In the genomic region with DNA sequence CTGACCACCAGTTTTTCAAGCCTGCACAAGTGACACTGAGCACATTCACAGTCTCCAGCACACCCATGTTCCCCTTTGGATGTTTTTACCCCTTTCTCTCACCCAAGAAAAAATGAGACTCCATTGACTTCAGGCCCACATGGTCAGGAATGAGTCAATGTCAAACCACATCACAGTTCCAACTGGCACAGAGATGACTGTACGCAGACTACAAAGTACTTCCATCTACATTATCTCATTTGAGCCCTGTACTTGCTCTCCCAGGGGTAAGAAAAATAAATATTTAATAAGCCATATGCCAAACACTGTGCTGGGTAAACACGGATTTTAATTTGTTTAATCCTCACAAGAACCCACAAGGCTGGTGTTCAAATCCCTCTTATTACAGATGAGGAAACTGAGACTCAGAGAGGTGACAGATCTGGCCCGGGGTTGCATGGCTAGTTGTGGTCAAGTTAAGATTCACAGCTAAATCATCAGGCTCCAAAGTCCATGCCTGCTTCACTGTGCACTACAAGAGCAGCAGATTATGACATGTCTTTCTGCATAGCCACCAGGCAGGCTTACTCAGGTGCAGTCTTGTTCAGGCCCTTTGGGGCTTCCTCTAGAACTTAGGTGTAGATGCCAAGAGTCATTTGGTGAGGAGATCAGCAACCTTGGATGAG, we compare ENCODE assay signal across 8 cellular contexts.
A peak's percentile ranks its signal among the peaks of the same experiment; 100 is the strongest.
DNase-seq lines count a peak whose midpoint lies in the region; ATAC-seq, FAIRE-seq and TF ChIP-seq lines count a peak whose summit lies in the region.

No MANE protein-coding gene starts in this region.

- TF ChIP-seq POLR2A in lower leg skin (IDR thresholded peaks at IDR 0.05): no peak

- TF ChIP-seq CTCF in GM13977 (IDR thresholded peaks at IDR 0.05; ENCODE audit: extremely low read depth, insufficient read depth, missing control alignments) (no peak), astrocyte of the spinal cord (IDR thresholded peaks at IDR 0.05; ENCODE audit: low read depth, low read length) (no peak), lower leg skin (IDR thresholded peaks at IDR 0.05) (no peak)

- no peak for FAIRE-seq in frontal cortex (lab: Jason Lieb, UNC)

- ATAC-seq in GM19438 (IDR thresholded peaks at IDR 0.05; ENCODE audit: low read depth, unreplicated experiment): peak; percentile 77
- ATAC-seq in HG03097 (IDR thresholded peaks at IDR 0.05; ENCODE audit: low FRiP score, unreplicated experiment): peak; percentile 99

- H3K4me3 ChIP-seq in astrocyte of the spinal cord (ENCODE audit: low read depth, low read length): no peak overlapping the region
- H3K4me3 ChIP-seq in lower leg skin (ENCODE audit: low read depth, poor library complexity, severe bottlenecking): no peak overlapping the region

- WGBS in lower leg skin, 2 donors: 23 to 28% methylated on average over 3 of the region's 3 CpGs

- DNase-seq in GM13977 (ENCODE audit: low spot score) (peak; percentile 63), astrocyte of the spinal cord (ENCODE audit: low read depth, low spot score) (peak; percentile 57), lower leg skin (ENCODE audit: low spot score in 2 of 2) (no peak), iPS-NIHi11 (ENCODE audit: low spot score) (no peak), frontal cortex (ENCODE audit: low spot score in 2 of 2) (no peak), NCI-H526 (lab: John Stamatoyannopoulos, UW) (no peak)

- intact Hi-C loops in lower leg skin (cut with DNase I; ENCODE audit: low total_unique reads): no loop called here

- in situ Hi-C loops in GM13977 (cut with MboI; ENCODE audit: low pct_unique_long_range_greater_than_20kb, low sequenced_read_pairs, unreplicated experiment) (no loop called here), astrocyte of the spinal cord (cut with HindIII; ENCODE audit: low sequenced_read_pairs) (no loop called here)

Comparison
In these comparisons a context has a peak if more than half of its experiments do, and no peak if none do; other contexts are left out.
1. DNase-seq: peak in GM13977 (single experiment) and astrocyte of the spinal cord (single experiment); none in lower leg skin (0 of 2), iPS-NIHi11 (single experiment), frontal cortex (0 of 2) and NCI-H526 (0 of 2).